ENCODE assay signal across 22 cellular contexts in genomic region chr3:32643354-32643753, GRCh38. TPM values are rescaled to one million over a fixed set of nuclear protein-coding genes. Genes with fewer than 3 reads are reported as not detected.
DNase-seq lines count a peak whose midpoint lies in the region; ATAC-seq, FAIRE-seq and TF ChIP-seq lines count a peak whose summit lies in the region.
"Had no signal": no experiment of that assay in that cellular context is flagged by ENCODE, and none has a peak within 500 bp of the region (broad histone marks: within the 10 kb centered on the region; RNA-seq: fewer than 3 reads in every experiment).

No MANE protein-coding gene starts in this region.

- H3K27me3 ChIP-seq in bronchial epithelial cell (ENCODE audit: control insufficient read depth, insufficient read depth, low read length): no peaks in the 10 kb centered on the region
- H3K27me3 ChIP-seq: BE2C had no signal

- peak; percentile 28 for DNase-seq in D341Med (ENCODE audit: low spot score)
- DNase-seq in ELF-1 (ENCODE audit: low read depth, low spot score): peak; percentile 15
- no peak for DNase-seq in bronchial epithelial cell (ENCODE audit: low read depth)
- peak; percentile 20 for DNase-seq in glutamatergic neuron
- no peak for DNase-seq in UCSD-AML1 (lab: John Stamatoyannopoulos, UW; ENCODE audit: unreplicated experiment)
- DNase-seq in DMS114 treated with DMSO at 0.1 percent for 48 hours (lab: John Stamatoyannopoulos, UW; ENCODE audit: unreplicated experiment): no peak
- no peak for DNase-seq in activated CD8-positive, alpha-beta memory T cell treated with anti-CD3 and anti-CD28 coated beads, Interleukin-2, amount 50 U/mL, for 4 hours
- DNase-seq: ACHN; BE2C; C1 segment of cervical spinal cord; CD4-positive, CD25-positive, alpha-beta regulatory T cell; CD8-positive, alpha-beta memory T cell; COR-L47; DMS153; DMS79; GF-D8; KG1 had no signal

- no peak for TF ChIP-seq CTCF in bronchial epithelial cell (IDR thresholded peaks at IDR 0.05; ENCODE audit: insufficient read depth, low read length, severe bottlenecking)
- no peak for TF ChIP-seq CTCF in glutamatergic neuron (IDR thresholded peaks at IDR 0.05; ENCODE audit: partially characterized antibody, unreplicated experiment)

- no peak overlapping the region for H3K4me3 ChIP-seq in bronchial epithelial cell (ENCODE audit: low read depth, low read length)
- H3K4me3 ChIP-seq: HAP-1 had no signal

- H3K4me3 Mint-ChIP-seq in glutamatergic neuron (ENCODE audit: unreplicated experiment): peak overlapping the region; percentile 42
- H3K4me3 Mint-ChIP-seq: CD4-positive, CD25-positive, alpha-beta regulatory T cell; CD8-positive, alpha-beta memory T cell; IgD-negative memory B cell had no signal

- H3K9me3 Mint-ChIP-seq in glutamatergic neuron (ENCODE audit: unreplicated experiment): peaks cover 7% of the 10 kb centered on the region
- H3K9me3 Mint-ChIP-seq: CD4-positive, CD25-positive, alpha-beta regulatory T cell; CD8-positive, alpha-beta memory T cell; IgD-negative memory B cell had no signal

- H3K36me3 Mint-ChIP-seq in glutamatergic neuron (ENCODE audit: unreplicated experiment): no peaks in the 10 kb centered on the region
- H3K36me3 Mint-ChIP-seq: CD4-positive, CD25-positive, alpha-beta regulatory T cell; CD8-positive, alpha-beta memory T cell; IgD-negative memory B cell had no signal

- peak; percentile 36 for FAIRE-seq in bronchial epithelial cell (lab: Jason Lieb, UNC)
- FAIRE-seq: A204.1, D721Med had no signal

- H3K4me1 Mint-ChIP-seq in glutamatergic neuron (ENCODE audit: low read depth, unreplicated experiment): peaks cover 23% of the 10 kb centered on the region
- H3K4me1 Mint-ChIP-seq: CD4-positive, CD25-positive, alpha-beta regulatory T cell; CD8-positive, alpha-beta memory T cell; IgD-negative memory B cell had no signal

- H3K27ac Mint-ChIP-seq in glutamatergic neuron (ENCODE audit: unreplicated experiment): peak overlapping the region; percentile 91
- H3K27ac Mint-ChIP-seq: CD4-positive, CD25-positive, alpha-beta regulatory T cell; CD8-positive, alpha-beta memory T cell; IgD-negative memory B cell had no signal

- H3K36me3 ChIP-seq in bronchial epithelial cell (ENCODE audit: control insufficient read depth, insufficient read depth, low read length): no peaks in the 10 kb centered on the region
- H3K36me3 ChIP-seq: BE2C, HAP-1 had no signal

- ATAC-seq in HG03439 (IDR thresholded peaks at IDR 0.05; ENCODE audit: unreplicated experiment): no peak

- peaks cover 5% of the 10 kb centered on the region for H3K27me3 Mint-ChIP-seq in glutamatergic neuron (ENCODE audit: unreplicated experiment)

RNA-seq across cellular contexts. Expression of gene CNOT10, which starts 41.6 kb away (rescaled TPM):
- 20.4 and 22.4 TPM in 2 replicates for total RNA-seq in bronchial epithelial cell
- 35.5 TPM for total RNA-seq in glutamatergic neuron (ENCODE audit: unreplicated experiment)

Comparison
In these comparisons a context has a peak if more than half of its experiments do, and no peak if none do; other contexts are left out.
1. DNase-seq: peak in D341Med (single experiment), ELF-1 (single experiment) and glutamatergic neuron (single experiment); none in bronchial epithelial cell (single experiment), UCSD-AML1 (single experiment), DMS114 treated with DMSO at 0.1 percent for 48 hours (single experiment) and activated CD8-positive, alpha-beta memory T cell treated with anti-CD3 and anti-CD28 coated beads, Interleukin-2, amount 50 U/mL, for 4 hours (single experiment).